In the genomic region with DNA sequence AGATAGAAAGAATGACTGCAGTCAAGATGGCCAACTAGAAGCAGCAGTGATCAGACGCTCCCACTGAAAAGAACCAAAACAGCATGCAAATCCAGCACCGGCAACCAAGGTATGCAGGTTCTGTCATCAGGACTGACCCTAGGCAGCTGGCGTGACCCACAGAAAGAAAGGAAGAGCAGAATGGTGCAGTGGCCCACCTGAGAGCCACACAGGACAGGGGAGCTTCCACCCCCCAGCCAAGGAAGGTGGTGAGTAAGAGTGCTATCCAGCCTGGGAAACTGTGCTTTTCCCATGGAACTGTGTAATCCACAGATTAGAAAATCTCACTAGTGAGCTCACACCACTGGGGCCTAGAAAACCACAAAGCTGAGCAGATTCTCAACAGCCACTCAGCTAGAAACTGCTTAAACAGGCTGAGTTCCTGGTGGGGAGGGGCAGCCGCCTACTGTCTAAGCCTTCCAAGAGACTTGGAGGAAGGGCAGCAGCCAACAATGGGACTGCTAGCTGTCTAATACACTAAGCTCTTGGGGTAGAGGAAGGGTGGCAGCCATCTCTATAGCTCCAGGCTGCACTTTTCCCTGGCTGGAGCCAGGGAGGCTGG, we compare ENCODE assay signal across 8 cellular contexts.
DNase-seq lines count a peak whose midpoint lies in the region; ATAC-seq and TF ChIP-seq lines count a peak whose summit lies in the region.

No MANE protein-coding gene starts in this region.

- no peak for TF ChIP-seq POLR2A in sigmoid colon (IDR thresholded peaks at IDR 0.05)

- no peak overlapping the region for H2BK120ac ChIP-seq in neuronal stem cell (ENCODE audit: low read depth, low read length)

- peak overlapping the region; percentile 43 for H2BK15ac ChIP-seq in neuronal stem cell (ENCODE audit: low read length)

- H3K23ac ChIP-seq in neuronal stem cell (ENCODE audit: low read depth, low read length, poor library complexity): no peak overlapping the region

- no peak overlapping the region for H2AK5ac ChIP-seq in neuronal stem cell (ENCODE audit: low read depth, low read length)

- no peak overlapping the region for H3K9ac ChIP-seq in neuronal stem cell (ENCODE audit: low read depth, low read length, poor library complexity)

- H2BK5ac ChIP-seq in neuronal stem cell (ENCODE audit: low read length): no peak overlapping the region

- H3K4me1 ChIP-seq in neuronal stem cell (ENCODE audit: control insufficient read depth in 2 of 2, insufficient read depth in 1 of 2, low read depth in 1 of 2, low read length in 2 of 2) (peaks cover 2 to 12% of the 10 kb centered on the region in 2 donors), sigmoid colon (no peaks in the 10 kb centered on the region)

- H3K14ac ChIP-seq in neuronal stem cell (ENCODE audit: low read length): no peak overlapping the region

- H3K4ac ChIP-seq in neuronal stem cell (ENCODE audit: low read length): no peak overlapping the region

- intact Hi-C loops in activated T-helper 1 cell treated with anti-CD3 and anti-CD28 coated beads, Interleukin-12 subunit alpha, Interleukin-12 subunit beta, Interleukin-2, Interleukin-4 antibody, amounts not matched to agents 30 ng/mL and 10 ng/mL and 1 ng/mL, durations not matched to agents 14 hours and 24 hours and 36 hours (cut with micrococcal nuclease): no loop called here
- intact Hi-C loops in sigmoid colon (cut with DNase I): no loop called here

- H3K9me3 Mint-ChIP-seq in activated T-helper 1 cell treated with anti-CD3 and anti-CD28 coated beads, Interleukin-12 subunit alpha, Interleukin-12 subunit beta, Interleukin-2, Interleukin-4 antibody, amounts not matched to agents 30 ng/mL and 10 ng/mL and 1 ng/mL, durations not matched to agents 14 hours and 24 hours and 36 hours: no peaks in the 10 kb centered on the region

- no peak overlapping the region for H2BK12ac ChIP-seq in neuronal stem cell (ENCODE audit: low read length)

- ATAC-seq in GM18861 (IDR thresholded peaks at IDR 0.05; ENCODE audit: unreplicated experiment) (peak; percentile 67), HG02610 (IDR thresholded peaks at IDR 0.05; ENCODE audit: unreplicated experiment) (peak; percentile 86)

- H3K18ac ChIP-seq in neuronal stem cell (ENCODE audit: low read length): peak overlapping the region; percentile 78

- no peaks in the 10 kb centered on the region for H3K36me3 Mint-ChIP-seq in activated T-helper 1 cell treated with anti-CD3 and anti-CD28 coated beads, Interleukin-12 subunit alpha, Interleukin-12 subunit beta, Interleukin-2, Interleukin-4 antibody, amounts not matched to agents 30 ng/mL and 10 ng/mL and 1 ng/mL, durations not matched to agents 14 hours and 24 hours and 36 hours (ENCODE audit: low read depth)

- H3K4me2 ChIP-seq in neuronal stem cell (ENCODE audit: insufficient read depth, low read length, poor library complexity, severe bottlenecking): no peak overlapping the region

- H3K36me3 ChIP-seq in neuronal stem cell (replicated peaks in 1 of 2; ENCODE audit: control insufficient read depth in 2 of 2, insufficient read depth in 2 of 2, low read length in 2 of 2): no peaks in the 10 kb centered on the region
- no peaks in the 10 kb centered on the region for H3K36me3 ChIP-seq in sigmoid colon

- no CpG with 5 or more reads among the region's 4 CpGs for WGBS in neuronal stem cell (ENCODE audit: extremely low coverage in 2 of 2, insufficient read length in 2 of 2, insufficient replicate concordance in 1 of 2), 2 donors
- 70 to 77% methylated on average over 4 of the region's 4 CpGs for WGBS in sigmoid colon, 2 donors

- H3K79me1 ChIP-seq in neuronal stem cell (ENCODE audit: low read depth, low read length): no peaks in the 10 kb centered on the region

- H3K27me3 Mint-ChIP-seq in activated T-helper 1 cell treated with anti-CD3 and anti-CD28 coated beads, Interleukin-12 subunit alpha, Interleukin-12 subunit beta, Interleukin-2, Interleukin-4 antibody, amounts not matched to agents 30 ng/mL and 10 ng/mL and 1 ng/mL, durations not matched to agents 14 hours and 24 hours and 36 hours (ENCODE audit: insufficient read depth): peaks cover 3% of the 10 kb centered on the region

- no peak overlapping the region for H3K27ac Mint-ChIP-seq in activated T-helper 1 cell treated with anti-CD3 and anti-CD28 coated beads, Interleukin-12 subunit alpha, Interleukin-12 subunit beta, Interleukin-2, Interleukin-4 antibody, amounts not matched to agents 30 ng/mL and 10 ng/mL and 1 ng/mL, durations not matched to agents 14 hours and 24 hours and 36 hours

- H3K4me3 Mint-ChIP-seq in activated T-helper 1 cell treated with anti-CD3 and anti-CD28 coated beads, Interleukin-12 subunit alpha, Interleukin-12 subunit beta, Interleukin-2, Interleukin-4 antibody, amounts not matched to agents 30 ng/mL and 10 ng/mL and 1 ng/mL, durations not matched to agents 14 hours and 24 hours and 36 hours: no peak overlapping the region

- no peak for TF ChIP-seq CTCF in sigmoid colon (IDR thresholded peaks at IDR 0.05)

- no peak for TF ChIP-seq EP300 in sigmoid colon (IDR thresholded peaks at IDR 0.05)

- H3K4me3 ChIP-seq in neuronal stem cell (ENCODE audit: low read length in 2 of 2): no peak overlapping the region
- H3K4me3 ChIP-seq in sigmoid colon: no peak overlapping the region

- no peaks in the 10 kb centered on the region for H3K4me1 Mint-ChIP-seq in activated T-helper 1 cell treated with anti-CD3 and anti-CD28 coated beads, Interleukin-12 subunit alpha, Interleukin-12 subunit beta, Interleukin-2, Interleukin-4 antibody, amounts not matched to agents 30 ng/mL and 10 ng/mL and 1 ng/mL, durations not matched to agents 14 hours and 24 hours and 36 hours (ENCODE audit: low read depth)

- H3K27me3 ChIP-seq in neuronal stem cell (ENCODE audit: control insufficient read depth in 3 of 3, insufficient read depth in 3 of 3, low read depth in 1 of 3, low read length in 3 of 3): no peaks in the 10 kb centered on the region
- H3K27me3 ChIP-seq in sigmoid colon: no peaks in the 10 kb centered on the region

- DNase-seq in NCI-H226 (peak; percentile 65), neuronal stem cell (ENCODE audit: low spot score) (peak; percentile 20), NCI-H1105 treated with DMSO at 0.1 percent for 48 hours (lab: John Stamatoyannopoulos, UW) (no peak), sigmoid colon (no peak), foreskin melanocyte (no peak)
- no peak for DNase-seq in activated T-helper 1 cell treated with anti-CD3 and anti-CD28 coated beads, Interleukin-12 subunit alpha, Interleukin-12 subunit beta, Interleukin-2, Interleukin-4 antibody, amounts not matched to agents 30 ng/mL and 10 ng/mL and 1 ng/mL, durations not matched to agents 14 hours and 24 hours and 36 hours (ENCODE audit: low spot score)

- peak overlapping the region; percentile 50 for H3K27ac ChIP-seq in neuronal stem cell (replicated peaks; ENCODE audit: low read length)
- H3K27ac ChIP-seq in sigmoid colon: no peak overlapping the region

- peak overlapping the region; percentile 89 for H4K8ac ChIP-seq in neuronal stem cell (ENCODE audit: low read depth, low read length)

- H2AFZ ChIP-seq in neuronal stem cell (ENCODE audit: low read length): peak overlapping the region; percentile 60

- no peaks in the 10 kb centered on the region for H3K9me3 ChIP-seq in neuronal stem cell (replicated peaks in 1 of 2; ENCODE audit: control insufficient read depth in 2 of 2, insufficient read depth in 1 of 2, low read depth in 1 of 2, low read length in 2 of 2)
- H3K9me3 ChIP-seq in sigmoid colon: no peaks in the 10 kb centered on the region

- H4K91ac ChIP-seq in neuronal stem cell (ENCODE audit: low read depth, low read length, poor library complexity): no peak overlapping the region

Comparison
In these comparisons a context has a peak if more than half of its experiments do, and no peak if none do; other contexts are left out.
1. DNase-seq: peak in NCI-H226 (single experiment) and neuronal stem cell (single experiment); none in NCI-H1105 treated with DMSO at 0.1 percent for 48 hours (single experiment), activated T-helper 1 cell treated with anti-CD3 and anti-CD28 coated beads, Interleukin-12 subunit alpha, Interleukin-12 subunit beta, Interleukin-2, Interleukin-4 antibody, amounts not matched to agents 30 ng/mL and 10 ng/mL and 1 ng/mL, durations not matched to agents 14 hours and 24 hours and 36 hours (single experiment), sigmoid colon (single experiment) and foreskin melanocyte (single experiment).